In the genomic region with DNA sequence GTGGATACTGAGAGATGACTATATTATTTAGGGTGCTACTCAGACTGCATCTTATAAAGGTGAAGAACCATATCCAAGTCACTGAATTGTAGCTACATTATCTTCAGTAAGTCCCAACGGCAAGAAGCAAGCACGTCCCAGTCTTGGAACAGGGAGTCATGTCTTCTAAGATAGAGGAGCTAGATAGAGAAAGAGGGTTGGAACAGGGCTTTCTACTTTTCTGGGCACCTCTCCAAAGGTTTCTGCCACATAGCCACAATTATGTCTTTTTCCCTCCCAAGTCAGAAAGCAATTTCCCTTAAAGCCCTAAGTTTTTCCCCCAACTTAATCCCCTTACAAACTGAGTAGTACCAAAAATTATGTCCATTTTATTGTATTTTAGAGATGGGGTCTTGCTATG, we compare ENCODE assay signal across 15 cellular contexts. TPM values are rescaled to one million over a fixed set of nuclear protein-coding genes. Genes with fewer than 3 reads are reported as not detected.
DNase-seq lines count a peak whose midpoint lies in the region; ATAC-seq, FAIRE-seq and TF ChIP-seq lines count a peak whose summit lies in the region.
"Had no signal": no experiment of that assay in that cellular context is flagged by ENCODE, and none has a peak within 500 bp of the region (broad histone marks: within the 10 kb centered on the region; RNA-seq: fewer than 3 reads in every experiment).

No MANE protein-coding gene starts in this region.

- DNase-seq in AG08395 (ENCODE audit: low spot score) = peak; percentile 69
- DNase-seq in Karpas-422 = no peak
- DNase-seq in astrocyte (ENCODE audit: low read depth) = peak; percentile 83
- DNase-seq in foreskin keratinocyte = no peak
- DNase-seq in islet precursor cell = no peak
- DNase-seq in SHP77 treated with DMSO at 0.1 percent for 48 hours (lab: John Stamatoyannopoulos, UW) = no peak
- no peak for DNase-seq in NCI-H82 treated with DMSO at 0.1 percent for 48 hours (lab: John Stamatoyannopoulos, UW; ENCODE audit: unreplicated experiment)
- no peak for DNase-seq in SIG-M5 (lab: John Stamatoyannopoulos, UW)
- DNase-seq: activated T-cell treated with anti-CD3 and anti-CD28 coated beads, Interleukin-2, amount 50 U/mL, for 72 hours; body of pancreas; NCI-H1436 treated with DMSO at 0.1 percent for 48 hours; NCI-H526 treated with DMSO at 0.1 percent for 48 hours; stimulated activated CD4-positive, alpha-beta T cell treated with anti-CD3 and anti-CD28 coated beads, Interleukin-1b, Interleukin-23, amount 100 ng/mL, for 48 hours; stimulated activated naive CD4-positive, alpha-beta T cell had no signal

- no peaks in the 10 kb centered on the region for H3K27me3 ChIP-seq in Karpas-422 (ENCODE audit: low read length)
- H3K27me3 ChIP-seq in astrocyte (ENCODE audit: insufficient read depth, low read length) = no peaks in the 10 kb centered on the region
- H3K27me3 ChIP-seq in foreskin keratinocyte = no peaks in the 10 kb centered on the region
- H3K27me3 ChIP-seq: body of pancreas, SJSA1 had no signal

- H3K4me3 Mint-ChIP-seq in astrocyte (ENCODE audit: unreplicated experiment) = no peak overlapping the region

- ATAC-seq in foreskin keratinocyte = no peak
- ATAC-seq: body of pancreas had no signal

- no peaks in the 10 kb centered on the region for H3K27me3 Mint-ChIP-seq in astrocyte (ENCODE audit: low read depth, unreplicated experiment)

- H3K4me1 Mint-ChIP-seq in astrocyte (ENCODE audit: low read depth, unreplicated experiment) = peaks cover 49% of the 10 kb centered on the region

- H3K4me3 ChIP-seq in Karpas-422 (ENCODE audit: low read length) (no peak overlapping the region), astrocyte (ENCODE audit: insufficient read depth, low read depth, low read length) (no peak overlapping the region)
- H3K4me3 ChIP-seq: body of pancreas, SJSA1 had no signal

- H3K36me3 Mint-ChIP-seq in astrocyte (ENCODE audit: low read depth, unreplicated experiment) = no peaks in the 10 kb centered on the region

- no peaks in the 10 kb centered on the region for H3K9me3 ChIP-seq in Karpas-422 (ENCODE audit: low read length)
- no peaks in the 10 kb centered on the region for H3K9me3 ChIP-seq in astrocyte (ENCODE audit: insufficient read depth, low read depth, low read length)
- H3K9me3 ChIP-seq: body of pancreas, SJSA1 had no signal

- H3K9me3 Mint-ChIP-seq in astrocyte (ENCODE audit: unreplicated experiment) = no peaks in the 10 kb centered on the region
- H3K9me3 Mint-ChIP-seq: activated T-cell treated with anti-CD3 and anti-CD28 coated beads, Interleukin-2, amount 50 U/mL, for 72 hours had no signal

- H3K36me3 ChIP-seq in Karpas-422 (ENCODE audit: insufficient read depth, low read length) (no peaks in the 10 kb centered on the region), astrocyte (ENCODE audit: insufficient read depth, low read length) (no peaks in the 10 kb centered on the region)
- H3K36me3 ChIP-seq: SJSA1 had no signal

- H3K9me2 ChIP-seq in Karpas-422 (replicated peaks; ENCODE audit: insufficient read depth, low read length) = no peaks in the 10 kb centered on the region

- H3K79me2 ChIP-seq in Karpas-422 (ENCODE audit: low read length) = no peaks in the 10 kb centered on the region
- no peaks in the 10 kb centered on the region for H3K79me2 ChIP-seq in astrocyte (ENCODE audit: insufficient read depth, low read length)

- no peak for FAIRE-seq in astrocyte (lab: Jason Lieb, UNC)

- H3K4me2 ChIP-seq in Karpas-422 (ENCODE audit: low read depth, low read length, poor library complexity, severe bottlenecking) (peak overlapping the region; percentile 63), astrocyte (ENCODE audit: low read length) (peak overlapping the region; percentile 30)

- H3K9ac ChIP-seq in Karpas-422 (ENCODE audit: low read length) (peak overlapping the region; percentile 48; the same call in 1 of the 2 replicates), astrocyte (ENCODE audit: low read length) (no peak overlapping the region)

- H3K27ac Mint-ChIP-seq in astrocyte (ENCODE audit: unreplicated experiment) = no peak overlapping the region
- H3K27ac Mint-ChIP-seq: activated T-cell treated with anti-CD3 and anti-CD28 coated beads, Interleukin-2, amount 50 U/mL, for 72 hours had no signal

- H3K27ac ChIP-seq in Karpas-422 (ENCODE audit: low read length) (peak overlapping the region; percentile 25), astrocyte (ENCODE audit: low read depth, low read length) (no peak overlapping the region), foreskin keratinocyte (peak overlapping the region; percentile 98)
- H3K27ac ChIP-seq: body of pancreas, SJSA1 had no signal

- TF ChIP-seq CTCF in astrocyte (IDR thresholded peaks at IDR 0.05; ENCODE audit: insufficient read depth, low read depth, low read length) = no peak
- no peak for TF ChIP-seq CTCF in foreskin keratinocyte (conservative IDR thresholded peaks at IDR 0.05)

- H3K4me1 ChIP-seq in Karpas-422 (ENCODE audit: low read length) (peaks cover 36% of the 10 kb centered on the region), astrocyte (ENCODE audit: insufficient read depth, low read length) (peaks cover 36% of the 10 kb centered on the region), foreskin keratinocyte (peaks cover 37% of the 10 kb centered on the region)
- H3K4me1 ChIP-seq: body of pancreas had no signal

- no peak overlapping the region for H2AFZ ChIP-seq in Karpas-422 (ENCODE audit: low read length)
- no peak overlapping the region for H2AFZ ChIP-seq in astrocyte (ENCODE audit: low read depth, low read length)

- H4K20me1 ChIP-seq in Karpas-422 (ENCODE audit: insufficient read depth, low read depth, low read length) = no peaks in the 10 kb centered on the region
- no peaks in the 10 kb centered on the region for H4K20me1 ChIP-seq in astrocyte (ENCODE audit: insufficient read depth, low read length)

RNA-seq across cellular contexts. Expression of a gene that starts 22.4 kb away (rescaled TPM):
- 31.8 and 111 TPM in 2 replicates for total RNA-seq in Karpas-422 (2014; rRNA removed; shearing (Covaris generic); ENCODE audit: low replicate concordance)
- 106 and 111 TPM in 2 replicates for total RNA-seq in astrocyte
- 72.8 and 73.9 TPM in 2 replicates for total RNA-seq in foreskin keratinocyte
- polyA plus RNA-seq in foreskin keratinocyte = 38.7 and 44.5 TPM in 2 replicates

RNA-seq across cellular contexts. Expression of a gene that starts 46.8 kb away (rescaled TPM):
- total RNA-seq in Karpas-422 (2014; rRNA removed; shearing (Covaris generic); ENCODE audit: low replicate concordance) = 20.2 and 50.3 TPM in 2 replicates
- total RNA-seq in astrocyte = 25.2 and 30.5 TPM in 2 replicates
- total RNA-seq in foreskin keratinocyte = 18.4 and 19.1 TPM in 2 replicates
- 3.4 and 4.5 TPM in 2 replicates for polyA plus RNA-seq in foreskin keratinocyte

RNA-seq across cellular contexts. Expression of a gene that starts 47.0 kb away (rescaled TPM):
- 14.0 and 31.2 TPM in 2 replicates for total RNA-seq in Karpas-422 (2014; rRNA removed; shearing (Covaris generic); ENCODE audit: low replicate concordance)
- 7.2 and 9.3 TPM in 2 replicates for total RNA-seq in astrocyte
- 24.2 and 30.0 TPM in 2 replicates for total RNA-seq in foreskin keratinocyte
- 10.6 and 13.2 TPM in 2 replicates for polyA plus RNA-seq in foreskin keratinocyte

RNA-seq across cellular contexts. Expression of a gene that starts 55.2 kb away (rescaled TPM):
- total RNA-seq in Karpas-422 (2014; rRNA removed; shearing (Covaris generic); ENCODE audit: low replicate concordance) = not detected in 2 replicates
- total RNA-seq in astrocyte = 37.4 and 48.3 TPM in 2 replicates
- 141 and 152 TPM in 2 replicates for total RNA-seq in foreskin keratinocyte
- 216 and 249 TPM in 2 replicates for polyA plus RNA-seq in foreskin keratinocyte

Comparison
In these comparisons a context has a peak if more than half of its experiments do, and no peak if none do; other contexts are left out.
1. DNase-seq: peak in AG08395 (single experiment) and astrocyte (single experiment); none in Karpas-422 (single experiment), foreskin keratinocyte (0 of 2), islet precursor cell (single experiment), SHP77 treated with DMSO at 0.1 percent for 48 hours (single experiment), NCI-H82 treated with DMSO at 0.1 percent for 48 hours (single experiment) and SIG-M5 (single experiment).